16 cellular contexts compared by ENCODE assay signal in the genomic region with DNA sequence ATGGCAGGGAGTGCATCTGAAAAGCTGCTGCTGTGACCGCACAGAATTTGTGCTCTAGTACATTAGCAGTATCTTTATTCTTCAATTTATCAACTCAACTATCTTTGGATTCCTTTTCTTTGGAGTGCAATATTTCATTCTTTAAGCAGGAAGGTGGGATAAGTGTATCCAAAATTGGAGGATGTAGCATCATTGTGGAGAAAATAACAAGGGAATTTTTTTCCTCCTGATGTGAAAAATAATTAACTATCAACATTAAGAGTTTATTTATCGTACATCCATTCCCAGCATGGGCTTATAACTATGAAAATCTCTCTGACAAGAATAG. TPM values are rescaled to one million over a fixed set of nuclear protein-coding genes. Genes with fewer than 3 reads are reported as not detected.
A peak's percentile ranks its signal among the peaks of the same experiment; 100 is the strongest.
DNase-seq lines count a peak whose midpoint lies in the region; ATAC-seq, FAIRE-seq and TF ChIP-seq lines count a peak whose summit lies in the region.
"Had no signal": no experiment of that assay in that cellular context is flagged by ENCODE, and none has a peak within 500 bp of the region (broad histone marks: within the 10 kb centered on the region; RNA-seq: fewer than 3 reads in every experiment).

No MANE protein-coding gene starts in this region.

- FAIRE-seq in astrocyte (lab: Jason Lieb, UNC): peak; percentile 47

- 91 to 95% methylated on average over 2 of the region's 2 CpGs for WGBS in sigmoid colon, 2 donors

- H4K20me1 ChIP-seq in GM23338 (replicated peaks; ENCODE audit: insufficient read depth): no peaks in the 10 kb centered on the region
- no peaks in the 10 kb centered on the region for H4K20me1 ChIP-seq in astrocyte (ENCODE audit: insufficient read depth, low read length)

- H2AFZ ChIP-seq in GM23338: peak overlapping the region; percentile 44; the same call in 1 of the 2 replicates
- H2AFZ ChIP-seq in astrocyte (ENCODE audit: low read depth, low read length): peak overlapping the region; percentile 29

- no peak overlapping the region for H3K4me2 ChIP-seq in GM23338
- peak overlapping the region; percentile 59 for H3K4me2 ChIP-seq in astrocyte (ENCODE audit: low read length)

- H3K9me3 ChIP-seq in astrocyte (ENCODE audit: insufficient read depth, low read depth, low read length): no peaks in the 10 kb centered on the region
- no peaks in the 10 kb centered on the region for H3K9me3 ChIP-seq in sigmoid colon
- H3K9me3 ChIP-seq in vagina: no peaks in the 10 kb centered on the region
- H3K9me3 ChIP-seq: BE2C had no signal

- TF ChIP-seq CTCF in GM23338 (conservative IDR thresholded peaks at IDR 0.05; ENCODE audit: low read depth in 2 of 2) (no peak), astrocyte (IDR thresholded peaks at IDR 0.05; ENCODE audit: insufficient read depth, low read depth, low read length) (no peak), fibroblast of pulmonary artery (IDR thresholded peaks at IDR 0.05; ENCODE audit: low read length, missing control alignments) (no peak), sigmoid colon (IDR thresholded peaks at IDR 0.05) (no peak), vagina (IDR thresholded peaks at IDR 0.05) (no peak)

- H3K27me3 Mint-ChIP-seq in GM23338 (ENCODE audit: insufficient read depth, low read depth, poor library complexity) (peaks cover 2% of the 10 kb centered on the region), astrocyte (ENCODE audit: low read depth, unreplicated experiment) (no peaks in the 10 kb centered on the region)
- H3K27me3 Mint-ChIP-seq: stimulated activated memory B cell treated with anti-CD40 and anti-IgM and Interleukin-4, amounts not matched to agents 10 μg/mL and 1 μg/mL and 100 μg/mL, for 72 hours had no signal

- no peaks in the 10 kb centered on the region for H3K9me3 Mint-ChIP-seq in GM23338
- H3K9me3 Mint-ChIP-seq in astrocyte (ENCODE audit: unreplicated experiment): no peaks in the 10 kb centered on the region
- H3K9me3 Mint-ChIP-seq: activated B cell treated with CpG ODN at 0.5 μM for 24 hours; brain; stimulated activated memory B cell treated with anti-CD40 and anti-IgM and Interleukin-4, amounts not matched to agents 10 μg/mL and 1 μg/mL and 100 μg/mL, for 72 hours; T-cell had no signal

- H3K4me1 ChIP-seq in GM23338 (ENCODE audit: insufficient read depth) (no peaks in the 10 kb centered on the region), astrocyte (ENCODE audit: insufficient read depth, low read length) (no peaks in the 10 kb centered on the region), sigmoid colon (peaks cover 0 to 6% (median 0%) of the 10 kb centered on the region in 4 donors), vagina (peaks cover 27% of the 10 kb centered on the region)
- H3K4me1 ChIP-seq: BE2C had no signal

- DNase-seq in GM23338 (ENCODE audit: low spot score): no peak
- no peak for DNase-seq in astrocyte (ENCODE audit: low read depth)
- no peak for DNase-seq in fibroblast of pulmonary artery (ENCODE audit: low read depth)
- DNase-seq in sigmoid colon: no peak
- no peak for DNase-seq in T1000 (lab: John Stamatoyannopoulos, UW)
- no peak for DNase-seq in NCI-H1105 (lab: John Stamatoyannopoulos, UW)
- DNase-seq in vagina (ENCODE audit: extremely low spot score in 2 of 2): no peak
- DNase-seq: activated B cell treated with CpG ODN at 0.5 μM for 24 hours; BE2C; effector CD4-positive, alpha-beta T cell; NCI-H2081; NCI-H524 treated with DMSO at 0.1 percent for 48 hours; T-cell had no signal

- H3K36me3 ChIP-seq in GM23338 (ENCODE audit: insufficient read depth) (no peaks in the 10 kb centered on the region), astrocyte (ENCODE audit: insufficient read depth, low read length) (peaks cover 26% of the 10 kb centered on the region), sigmoid colon (no peaks in the 10 kb centered on the region), vagina (no peaks in the 10 kb centered on the region)
- H3K36me3 ChIP-seq: BE2C had no signal

- H3K79me2 ChIP-seq in GM23338 (replicated peaks; ENCODE audit: insufficient read depth): no peaks in the 10 kb centered on the region
- peaks cover 13% of the 10 kb centered on the region for H3K79me2 ChIP-seq in astrocyte (ENCODE audit: insufficient read depth, low read length)

- H3K4me1 Mint-ChIP-seq in GM23338: peaks cover 4% of the 10 kb centered on the region; the same call in 2 of the 3 replicates
- H3K4me1 Mint-ChIP-seq in astrocyte (ENCODE audit: low read depth, unreplicated experiment): peaks cover 13% of the 10 kb centered on the region
- H3K4me1 Mint-ChIP-seq: activated B cell treated with CpG ODN at 0.5 μM for 24 hours; stimulated activated memory B cell treated with anti-CD40 and anti-IgM and Interleukin-4, amounts not matched to agents 10 μg/mL and 1 μg/mL and 100 μg/mL, for 72 hours; T-cell had no signal

- H3F3A ChIP-seq in GM23338 (replicated peaks; ENCODE audit: low read depth): no peaks in the 10 kb centered on the region

- TF ChIP-seq EP300 in sigmoid colon (IDR thresholded peaks at IDR 0.05): no peak

- no peak overlapping the region for H3K27ac ChIP-seq in GM23338 (ENCODE audit: low read depth)
- H3K27ac ChIP-seq in astrocyte (ENCODE audit: low read depth, low read length): peak overlapping the region; percentile 35
- H3K27ac ChIP-seq in sigmoid colon: peak overlapping the region in 3 of 4 donors; percentile 40 to 69 (median 50)
- H3K27ac ChIP-seq in vagina: no peak overlapping the region

- H3K4me3 Mint-ChIP-seq in GM23338 (no peak overlapping the region), astrocyte (ENCODE audit: unreplicated experiment) (no peak overlapping the region)
- H3K4me3 Mint-ChIP-seq: T-cell had no signal

- peak overlapping the region; percentile 36 for H3K9ac ChIP-seq in astrocyte (ENCODE audit: low read length)

- ATAC-seq in GM23338 (no peak), GM19023 (IDR thresholded peaks at IDR 0.05; ENCODE audit: unreplicated experiment) (no peak)
- ATAC-seq: stimulated activated memory B cell treated with anti-CD40 and anti-IgM and Interleukin-4, amounts not matched to agents 10 μg/mL and 1 μg/mL and 100 μg/mL, for 72 hours; T-cell had no signal

- H3K4me3 ChIP-seq in GM23338: no peak overlapping the region
- no peak overlapping the region for H3K4me3 ChIP-seq in astrocyte (ENCODE audit: insufficient read depth, low read depth, low read length)
- H3K4me3 ChIP-seq in fibroblast of pulmonary artery (replicated peaks; ENCODE audit: low read depth, low read length): peak overlapping the region; percentile 44
- peak overlapping the region in 3 of 4 donors; percentile 38 to 39 (median 38) for H3K4me3 ChIP-seq in sigmoid colon
- H3K4me3 ChIP-seq in vagina: peak overlapping the region in 1 of 2 donors; percentile 39

- H3K27me3 ChIP-seq in GM23338 (ENCODE audit: insufficient read depth) (no peaks in the 10 kb centered on the region), astrocyte (ENCODE audit: insufficient read depth, low read length) (no peaks in the 10 kb centered on the region), sigmoid colon (no peaks in the 10 kb centered on the region), vagina (no peaks in the 10 kb centered on the region)

- H3K9me2 ChIP-seq in GM23338 (ENCODE audit: insufficient read depth): 0 out of 2 replicates have a peak, but pooled peaks cover 3% of the 10 kb centered on the region

- intact Hi-C loops in sigmoid colon (cut with DNase I): no loop called here
- intact Hi-C loops in vagina (cut with DNase I): no loop called here

- no peaks in the 10 kb centered on the region for H3K36me3 Mint-ChIP-seq in GM23338 (ENCODE audit: low read depth)
- H3K36me3 Mint-ChIP-seq in astrocyte (ENCODE audit: low read depth, unreplicated experiment): peaks cover 17% of the 10 kb centered on the region
- H3K36me3 Mint-ChIP-seq: brain had no signal

- TF ChIP-seq POLR2A in sigmoid colon (IDR thresholded peaks at IDR 0.05) (no peak), vagina (IDR thresholded peaks at IDR 0.05) (no peak)

- H3K27ac Mint-ChIP-seq in GM23338 (no peak overlapping the region), astrocyte (ENCODE audit: unreplicated experiment) (no peak overlapping the region)
- H3K27ac Mint-ChIP-seq: activated B cell treated with CpG ODN at 0.5 μM for 24 hours; stimulated activated memory B cell treated with anti-CD40 and anti-IgM and Interleukin-4, amounts not matched to agents 10 μg/mL and 1 μg/mL and 100 μg/mL, for 72 hours; T-cell had no signal

TF ChIP-seq in GM23338, 12 proteins besides CTCF, POLR2A, EP300 and RAD21 (continues in another document):
- TF ChIP-seq, protein P1, sequence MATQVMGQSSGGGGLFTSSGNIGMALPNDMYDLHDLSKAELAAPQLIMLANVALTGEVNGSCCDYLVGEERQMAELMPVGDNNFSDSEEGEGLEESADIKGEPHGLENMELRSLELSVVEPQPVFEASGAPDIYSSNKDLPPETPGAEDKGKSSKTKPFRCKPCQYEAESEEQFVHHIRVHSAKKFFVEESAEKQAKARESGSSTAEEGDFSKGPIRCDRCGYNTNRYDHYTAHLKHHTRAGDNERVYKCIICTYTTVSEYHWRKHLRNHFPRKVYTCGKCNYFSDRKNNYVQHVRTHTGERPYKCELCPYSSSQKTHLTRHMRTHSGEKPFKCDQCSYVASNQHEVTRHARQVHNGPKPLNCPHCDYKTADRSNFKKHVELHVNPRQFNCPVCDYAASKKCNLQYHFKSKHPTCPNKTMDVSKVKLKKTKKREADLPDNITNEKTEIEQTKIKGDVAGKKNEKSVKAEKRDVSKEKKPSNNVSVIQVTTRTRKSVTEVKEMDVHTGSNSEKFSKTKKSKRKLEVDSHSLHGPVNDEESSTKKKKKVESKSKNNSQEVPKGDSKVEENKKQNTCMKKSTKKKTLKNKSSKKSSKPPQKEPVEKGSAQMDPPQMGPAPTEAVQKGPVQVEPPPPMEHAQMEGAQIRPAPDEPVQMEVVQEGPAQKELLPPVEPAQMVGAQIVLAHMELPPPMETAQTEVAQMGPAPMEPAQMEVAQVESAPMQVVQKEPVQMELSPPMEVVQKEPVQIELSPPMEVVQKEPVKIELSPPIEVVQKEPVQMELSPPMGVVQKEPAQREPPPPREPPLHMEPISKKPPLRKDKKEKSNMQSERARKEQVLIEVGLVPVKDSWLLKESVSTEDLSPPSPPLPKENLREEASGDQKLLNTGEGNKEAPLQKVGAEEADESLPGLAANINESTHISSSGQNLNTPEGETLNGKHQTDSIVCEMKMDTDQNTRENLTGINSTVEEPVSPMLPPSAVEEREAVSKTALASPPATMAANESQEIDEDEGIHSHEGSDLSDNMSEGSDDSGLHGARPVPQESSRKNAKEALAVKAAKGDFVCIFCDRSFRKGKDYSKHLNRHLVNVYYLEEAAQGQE (IDR thresholded peaks at IDR 0.05; ENCODE audit: unreplicated experiment): no peak
- TF ChIP-seq NANOG (IDR thresholded peaks at IDR 0.05; ENCODE audit: borderline replicate concordance): no peak
- TF ChIP-seq ZNF331 (CRISPR knock-in tag; IDR thresholded peaks at IDR 0.05; ENCODE audit: low read depth): no peak
- TF ChIP-seq JUNB (IDR thresholded peaks at IDR 0.05; ENCODE audit: unreplicated experiment): no peak
- no peak for TF ChIP-seq POLR2AphosphoS5 (IDR thresholded peaks at IDR 0.05; ENCODE audit: low read depth)
- no peak for TF ChIP-seq ZNF114 (CRISPR knock-in tag; IDR thresholded peaks at IDR 0.05)

RNA-seq across cellular contexts. Expression of a gene that starts 25.5 kb away (rescaled TPM):
- total RNA-seq in GM23338 (2014; rRNA removed; shearing (Covaris generic)): 1.2 and 3.6 TPM in 2 replicates
- 2.0 and 2.4 TPM in 2 replicates for polyA plus RNA-seq in GM23338 (2016; fragmentation: Nextera tagmentation; extraction: Ambion mirVana)
- total RNA-seq in astrocyte: 67.3 and 75.2 TPM in 2 replicates
- 10 to 100 TPM in 1 of 4 donors, 1 to 10 TPM in 3; 4.4 to 12.2 (median 5.3) TPM for total RNA-seq in sigmoid colon
- polyA plus RNA-seq in sigmoid colon: 1 to 10 TPM; 2.3 to 4.8 (median 4.1) TPM
- total RNA-seq in vagina: 6.9 TPM

Comparison
In these comparisons a context has a peak if more than half of its experiments do, and no peak if none do; other contexts are left out.
1. H3K27ac ChIP-seq: peak in astrocyte (single experiment) and sigmoid colon (3 of 4); none in GM23338 (single experiment) and vagina (single experiment).
2. H3K4me3 ChIP-seq: peak in fibroblast of pulmonary artery (single experiment) and sigmoid colon (3 of 4); none in GM23338 (single experiment) and astrocyte (single experiment).